Comparison of ENCODE assay signal across 22 cellular contexts in the genomic region with DNA sequence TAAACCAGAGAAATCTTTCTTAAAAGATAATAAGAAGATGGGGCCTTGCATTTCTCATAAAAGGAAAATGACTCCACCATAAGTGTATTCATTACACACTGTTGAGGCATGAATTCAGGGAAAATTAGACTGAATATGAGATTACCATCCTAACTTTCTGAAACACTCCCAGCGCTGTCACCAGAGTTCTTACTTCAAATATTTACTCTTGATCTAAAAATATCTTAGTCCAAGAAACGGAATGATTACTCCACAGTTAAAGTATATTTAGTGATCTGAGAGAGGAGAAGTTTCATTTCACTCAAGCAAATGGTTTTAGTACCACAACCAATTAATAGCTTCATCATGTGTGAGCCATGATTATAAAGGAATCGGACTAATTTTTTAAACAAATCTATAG.
DNase-seq lines count a peak whose midpoint lies in the region; ATAC-seq, FAIRE-seq and TF ChIP-seq lines count a peak whose summit lies in the region.
"Had no signal": no experiment of that assay in that cellular context is flagged by ENCODE, and none has a peak within 500 bp of the region (broad histone marks: within the 10 kb centered on the region; RNA-seq: fewer than 3 reads in every experiment).

No MANE protein-coding gene starts in this region.

- FAIRE-seq in small intestine (lab: Jason Lieb, UNC), result no peak
- FAIRE-seq: colon, G401.6, GM12891, kidney had no signal

- peak overlapping the region; percentile 26 to 55 for H3K27ac ChIP-seq in coronary artery
- H3K27ac ChIP-seq in muscle layer of duodenum (ENCODE audit: low read length), result peak overlapping the region; percentile 72
- H3K27ac ChIP-seq in transverse colon, result peak overlapping the region; percentile 19 to 42 (median 29)
- no peak overlapping the region for H3K27ac ChIP-seq in small intestine (ENCODE audit: low read depth in 1 of 2, low read length in 1 of 2)
- H3K27ac ChIP-seq: C4-2B, PC-9 had no signal

- H3K36me3 ChIP-seq in muscle layer of duodenum (ENCODE audit: control insufficient read depth in 1 of 2, insufficient read depth in 2 of 2, low read length in 2 of 2) (no peaks in the 10 kb centered on the region), transverse colon (no peaks in the 10 kb centered on the region), small intestine (ENCODE audit: control insufficient read depth in 2 of 2, insufficient read depth in 2 of 2, low read length in 2 of 2) (no peaks in the 10 kb centered on the region)

- H3K4me3 ChIP-seq in coronary artery (no peak overlapping the region), muscle layer of duodenum (ENCODE audit: low read depth in 1 of 2, low read length in 2 of 2) (no peak overlapping the region), transverse colon (no peak overlapping the region), small intestine (ENCODE audit: low read depth in 1 of 2, low read length in 2 of 2) (no peak overlapping the region)
- H3K4me3 ChIP-seq: PC-9 had no signal

- H3K4me1 ChIP-seq in muscle layer of duodenum (ENCODE audit: control insufficient read depth in 1 of 2, insufficient read depth in 2 of 2, low read length in 2 of 2), result peaks cover 0 to 12% of the 10 kb centered on the region in 2 donors
- H3K4me1 ChIP-seq in transverse colon, result peaks cover 0 to 19% (median 7%) of the 10 kb centered on the region in 4 donors
- H3K4me1 ChIP-seq in small intestine (ENCODE audit: control insufficient read depth in 2 of 2, insufficient read depth in 1 of 2, low read depth in 1 of 2, low read length in 1 of 2), result no peaks in the 10 kb centered on the region

- H3K9me3 ChIP-seq in muscle layer of duodenum (ENCODE audit: control insufficient read depth in 1 of 2, low read length in 2 of 2), result no peaks in the 10 kb centered on the region
- no peaks in the 10 kb centered on the region for H3K9me3 ChIP-seq in transverse colon
- peaks cover 1% of the 10 kb centered on the region for H3K9me3 ChIP-seq in small intestine (ENCODE audit: control insufficient read depth, low read depth)

- TF ChIP-seq POLR2A in transverse colon (IDR thresholded peaks at IDR 0.05), result no peak

- intact Hi-C loops in transverse colon (cut with DNase I; ENCODE audit: low total_unique reads), result no loop called here

- H3K27me3 ChIP-seq in muscle layer of duodenum (ENCODE audit: low read depth, low read length) (no peaks in the 10 kb centered on the region), transverse colon (no peaks in the 10 kb centered on the region), small intestine (ENCODE audit: control insufficient read depth in 2 of 2, insufficient read depth in 2 of 2, low read length in 2 of 2) (no peaks in the 10 kb centered on the region)

- 45 to 60% methylated on average over 3 of the region's 3 CpGs for WGBS in transverse colon (ENCODE audit: low coverage in 1 of 2), 2 donors
- WGBS in small intestine, 3 donors, result 73 to 83% (median 79%) methylated on average over 3 of the region's 3 CpGs

- TF ChIP-seq CTCF in coronary artery (IDR thresholded peaks at IDR 0.05) (no peak), transverse colon (IDR thresholded peaks at IDR 0.05) (no peak)

- no peak for ATAC-seq in HG03439 (IDR thresholded peaks at IDR 0.05; ENCODE audit: unreplicated experiment)
- ATAC-seq: natural killer cell treated with Interleukin-12 subunit alpha and Interleukin-12 subunit beta and Interleukin-15 and Interleukin-18, amount 100 ng/mL, for 72 hours had no signal

- DNase-seq in GM03348 (ENCODE audit: low spot score) (peak; percentile 27), coronary artery (ENCODE audit: low spot score) (no peak), transverse colon (no peak), NCI-H2196 treated with DMSO at 0.1 percent for 48 hours (lab: John Stamatoyannopoulos, UW; ENCODE audit: unreplicated experiment) (no peak), small intestine (no peak)
- DNase-seq: activated CD4-positive, alpha-beta memory T cell treated with anti-CD3 and anti-CD28 coated beads for 36 hours; activated naive CD4-positive, alpha-beta T cell treated with Interleukin-2 at 50 U/mL for 16 hours; activated T-cell treated with anti-CD3 and anti-CD28 coated beads for 4 hours; H7; kidney; NCI-H187; NCI-H2227 treated with DMSO at 0.1 percent for 48 hours; PC-9; stimulated activated CD4-positive, alpha-beta T cell treated with anti-CD3 and anti-CD28 coated beads, Interleukin-4, amount 100 ng/mL, for 4 hours; T-helper 2 cell had no signal

- in situ Hi-C loops in transverse colon (cut with MboI; ENCODE audit: low pct_ligation_motif_present in 1 of 4, low pct_unique_long_range_greater_than_20kb in 1 of 4, low sequenced_read_pairs in 3 of 4), result loop anchor here in 3 of 4 donors (25.0 kb wide), 2 partner anchors 241 to 841 kb away; no protein-coding TSS in a partner anchor

- no peak for TF ChIP-seq EP300 in transverse colon (IDR thresholded peaks at IDR 0.05; ENCODE audit: low read depth)

Comparison
In these comparisons a context has a peak if more than half of its experiments do, and no peak if none do; other contexts are left out.
1. H3K27ac ChIP-seq: peak in coronary artery (2 of 2), muscle layer of duodenum (single experiment) and transverse colon (4 of 4); none in small intestine (0 of 2).